Comparison of ENCODE assay signal across 1 cellular context in the genomic region with DNA sequence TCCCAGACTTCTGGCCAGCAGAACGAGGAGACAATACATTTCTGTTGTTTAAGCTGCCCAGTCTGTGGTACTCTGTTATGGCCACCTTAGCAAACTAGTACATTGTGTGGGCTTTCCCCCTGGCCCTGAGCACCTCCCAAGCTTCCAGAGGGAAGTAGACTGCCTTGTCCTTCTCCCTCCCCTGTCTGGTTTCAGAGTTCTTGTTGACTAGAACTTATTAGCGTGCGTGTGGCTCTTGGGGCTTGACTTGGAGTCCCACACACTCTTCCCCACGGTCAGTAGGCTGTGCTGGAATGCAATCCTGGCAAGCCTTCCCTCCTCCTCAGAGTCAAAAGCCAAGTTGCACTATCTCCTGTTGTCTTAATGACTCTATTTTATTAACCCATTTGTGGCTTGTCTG.
TF ChIP-seq lines count a peak whose summit lies in the region.

No MANE protein-coding gene starts in this region.

TF ChIP-seq in SK-N-SH treated with all-trans-retinoic acid at 6 μM for 48 hours, 23 proteins besides CTCF, POLR2A, EP300 and RAD21 (continued from another document):
- TF ChIP-seq BACH2 (CRISPR knock-in tag; IDR thresholded peaks at IDR 0.05; ENCODE audit: borderline replicate concordance) (no peak), ARNTL (CRISPR knock-in tag; IDR thresholded peaks at IDR 0.05; ENCODE audit: borderline replicate concordance, low read depth) (no peak), CSDC2 (CRISPR knock-in tag; IDR thresholded peaks at IDR 0.05) (no peak), GLIS3 (CRISPR knock-in tag; IDR thresholded peaks at IDR 0.05) (no peak), TSHZ2 (CRISPR knock-in tag; IDR thresholded peaks at IDR 0.05) (no peak), ZNF8 (CRISPR knock-in tag; IDR thresholded peaks at IDR 0.05) (no peak), ESRRG (CRISPR knock-in tag; IDR thresholded peaks at IDR 0.05) (no peak), ZC3H10 (CRISPR knock-in tag; IDR thresholded peaks at IDR 0.05) (no peak)
